In the genomic region with DNA sequence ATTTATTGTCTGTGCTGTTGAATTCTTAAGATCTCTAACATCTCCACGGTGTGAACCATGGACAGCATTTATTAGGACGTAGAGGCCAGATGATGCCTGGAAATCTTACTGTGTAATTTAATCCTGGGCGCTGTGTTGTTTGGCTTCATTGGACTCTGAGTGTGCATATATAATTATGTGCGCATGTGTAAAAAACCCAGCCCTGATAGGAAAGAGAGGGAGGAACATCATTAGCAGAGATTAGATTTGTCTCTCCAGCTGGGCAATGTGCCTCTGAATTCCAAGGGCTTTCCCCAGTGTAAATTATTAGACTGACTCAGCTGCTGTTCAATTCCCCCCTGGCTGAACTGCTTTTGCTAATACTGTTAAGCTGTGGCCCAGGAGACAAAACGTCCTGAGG, we compare ENCODE assay signal across 10 cellular contexts. TPM values are rescaled to one million over a fixed set of nuclear protein-coding genes. Genes with fewer than 3 reads are reported as not detected.
A peak's percentile ranks its signal among the peaks of the same experiment; 100 is the strongest.
DNase-seq lines count a peak whose midpoint lies in the region; ATAC-seq and TF ChIP-seq lines count a peak whose summit lies in the region.
"Had no signal": no experiment of that assay in that cellular context is flagged by ENCODE, and none has a peak within 500 bp of the region (broad histone marks: within the 10 kb centered on the region; RNA-seq: fewer than 3 reads in every experiment).

No MANE protein-coding gene starts in this region.

- DNase-seq in M059J (ENCODE audit: low read depth) (peak; percentile 15), NCI-H446 treated with DMSO at 0.1 percent for 48 hours (lab: John Stamatoyannopoulos, UW) (peak; percentile 96), fibroblast of mammary gland (ENCODE audit: low read depth) (peak; percentile 82), renal cortical epithelial cell (ENCODE audit: low read depth) (peak; percentile 57), GM13977 (ENCODE audit: low spot score) (no peak), NCI-H345 treated with DMSO at 0.1 percent for 48 hours (lab: John Stamatoyannopoulos, UW; ENCODE audit: unreplicated experiment) (no peak), HUDEP-2 (lab: John Stamatoyannopoulos, UW; ENCODE audit: unreplicated experiment in 76 of 76) (no peak)
- DNase-seq: activated B cell treated with CpG ODN at 0.5 μM for 24 hours; activated naive CD4-positive, alpha-beta T cell treated with anti-CD3 and anti-CD28 coated beads, Interleukin-2, amount 50 U/mL, for 16 hours had no signal

- no peak for ATAC-seq in GM19023 (IDR thresholded peaks at IDR 0.05; ENCODE audit: unreplicated experiment)

- no peak overlapping the region for H3K4me3 ChIP-seq in fibroblast of mammary gland (ENCODE audit: control insufficient read depth, low read depth, low read length)

- TF ChIP-seq CTCF in fibroblast of mammary gland (conservative IDR thresholded peaks at IDR 0.05; ENCODE audit: control insufficient read depth, insufficient read depth, low read depth, low read length) (no peak), GM13977 (IDR thresholded peaks at IDR 0.05; ENCODE audit: extremely low read depth, insufficient read depth, missing control alignments) (no peak)

- in situ Hi-C loops in GM13977 (cut with MboI; ENCODE audit: low pct_unique_long_range_greater_than_20kb, low sequenced_read_pairs, unreplicated experiment) = no loop called here

RNA-seq across cellular contexts. Expression of gene MAP3K13, which starts 39.6 kb away (rescaled TPM):
- total RNA-seq in M059J (2014; rRNA removed; shearing (Covaris generic)) = 30.9 and 47.9 TPM in 2 replicates
- total RNA-seq in renal cortical epithelial cell = 35.3 and 40.7 TPM in 2 replicates

Comparison
In these comparisons a context has a peak if more than half of its experiments do, and no peak if none do; other contexts are left out.
1. DNase-seq: peak in M059J (single experiment), NCI-H446 treated with DMSO at 0.1 percent for 48 hours (single experiment), fibroblast of mammary gland (single experiment) and renal cortical epithelial cell (single experiment); none in GM13977 (single experiment), NCI-H345 treated with DMSO at 0.1 percent for 48 hours (single experiment) and HUDEP-2 (0 of 76).